9 cellular contexts compared by ENCODE assay signal in genomic region chr2:157592983-157593382, GRCh38. TPM values are rescaled to one million over a fixed set of nuclear protein-coding genes. Genes with fewer than 3 reads are reported as not detected.
DNase-seq lines count a peak whose midpoint lies in the region; ATAC-seq and TF ChIP-seq lines count a peak whose summit lies in the region.
"Had no signal": no experiment of that assay in that cellular context is flagged by ENCODE, and none has a peak within 500 bp of the region (broad histone marks: within the 10 kb centered on the region; RNA-seq: fewer than 3 reads in every experiment).

No MANE protein-coding gene starts in this region.

- H3K27me3 ChIP-seq in upper lobe of right lung = peaks cover 8% of the 10 kb centered on the region
- H3K27me3 ChIP-seq in endodermal cell (ENCODE audit: control insufficient read depth, insufficient read depth, low read length, poor library complexity, severe bottlenecking) = peaks cover 17% of the 10 kb centered on the region

- no peak overlapping the region for H3K4me3 Mint-ChIP-seq in natural killer cell
- no peak overlapping the region for H3K4me3 Mint-ChIP-seq in natural killer cell treated with Interleukin-12 subunit alpha and Interleukin-12 subunit beta and Interleukin-15 and Interleukin-18, amount 100 ng/mL, for 72 hours
- H3K4me3 Mint-ChIP-seq in endodermal cell = no peak overlapping the region

- H3K9me3 ChIP-seq in upper lobe of right lung (no peaks in the 10 kb centered on the region), endodermal cell (ENCODE audit: control insufficient read depth, low read length) (no peaks in the 10 kb centered on the region)

- TF ChIP-seq CTCF in natural killer cell (IDR thresholded peaks at IDR 0.05) (peak; percentile 26), fibroblast of villous mesenchyme (IDR thresholded peaks at IDR 0.05; ENCODE audit: insufficient read depth, low read depth, low read length) (peak; percentile 15), upper lobe of right lung (IDR thresholded peaks at IDR 0.05) (peak; percentile 5), endodermal cell (conservative IDR thresholded peaks at IDR 0.05) (no peak)

- H3K27me3 Mint-ChIP-seq in natural killer cell (ENCODE audit: low read depth in 2 of 2) (peaks cover 27 to 60% of the 10 kb centered on the region in 2 donors), endodermal cell (ENCODE audit: insufficient read depth) (peaks cover 26% of the 10 kb centered on the region)
- H3K27me3 Mint-ChIP-seq in natural killer cell treated with Interleukin-12 subunit alpha and Interleukin-12 subunit beta and Interleukin-15 and Interleukin-18, amount 100 ng/mL, for 72 hours = peaks cover 21 to 24% of the 10 kb centered on the region in 2 donors

- no peaks in the 10 kb centered on the region for H3K36me3 ChIP-seq in upper lobe of right lung
- no peaks in the 10 kb centered on the region for H3K36me3 ChIP-seq in endodermal cell (ENCODE audit: control insufficient read depth, insufficient read depth, low read length)

- H3K9me3 Mint-ChIP-seq in natural killer cell = no peaks in the 10 kb centered on the region
- no peaks in the 10 kb centered on the region for H3K9me3 Mint-ChIP-seq in natural killer cell treated with Interleukin-12 subunit alpha and Interleukin-12 subunit beta and Interleukin-15 and Interleukin-18, amount 100 ng/mL, for 72 hours
- H3K9me3 Mint-ChIP-seq in endodermal cell = no peaks in the 10 kb centered on the region

- peaks cover 0 to 5% of the 10 kb centered on the region in 2 donors for H3K4me1 Mint-ChIP-seq in natural killer cell
- peaks cover 4 to 5% of the 10 kb centered on the region in 2 donors for H3K4me1 Mint-ChIP-seq in natural killer cell treated with Interleukin-12 subunit alpha and Interleukin-12 subunit beta and Interleukin-15 and Interleukin-18, amount 100 ng/mL, for 72 hours (ENCODE audit: low read depth in 2 of 2)
- H3K4me1 Mint-ChIP-seq in endodermal cell = no peaks in the 10 kb centered on the region

- H3K4me3 ChIP-seq in fibroblast of villous mesenchyme (ENCODE audit: low read depth, low read length) (no peak overlapping the region), upper lobe of right lung (no peak overlapping the region), endodermal cell (ENCODE audit: low read length) (no peak overlapping the region)

- DNase-seq in natural killer cell = no peak
- DNase-seq in natural killer cell treated with Interleukin-12 subunit alpha and Interleukin-12 subunit beta and Interleukin-15 and Interleukin-18, amount 100 ng/mL, for 72 hours (ENCODE audit: low spot score) = no peak
- DNase-seq in OCI-M1 (lab: John Stamatoyannopoulos, UW) = peak; percentile 41
- DNase-seq in fibroblast of villous mesenchyme (ENCODE audit: low read depth) = peak; percentile 20
- no peak for DNase-seq in upper lobe of right lung
- no peak for DNase-seq in endodermal cell
- DNase-seq: NCI-H510A treated with DMSO at 0.1 percent for 48 hours had no signal

- no peak overlapping the region for H3K27ac ChIP-seq in upper lobe of right lung
- H3K27ac ChIP-seq in endodermal cell (ENCODE audit: low read depth, low read length) = no peak overlapping the region

- ATAC-seq in natural killer cell (no peak), upper lobe of right lung (no peak), GM19467 (IDR thresholded peaks at IDR 0.05; ENCODE audit: unreplicated experiment) (no peak), GM21786 (IDR thresholded peaks at IDR 0.05; ENCODE audit: unreplicated experiment) (no peak)
- ATAC-seq in natural killer cell treated with Interleukin-12 subunit alpha and Interleukin-12 subunit beta and Interleukin-15 and Interleukin-18, amount 100 ng/mL, for 72 hours = no peak

- H3K4me1 ChIP-seq in upper lobe of right lung (no peaks in the 10 kb centered on the region), endodermal cell (ENCODE audit: control insufficient read depth, insufficient read depth, low read length) (no peaks in the 10 kb centered on the region)

- WGBS in endodermal cell (ENCODE audit: insufficient coverage in 1 of 2, insufficient read length in 1 of 2), 2 experiments = 84 to 95% methylated on average over 2 to 3 of the region's 3 CpGs

- H3K9ac ChIP-seq in endodermal cell (ENCODE audit: extremely low read depth, low read length, poor library complexity, severe bottlenecking) = no peak overlapping the region

- no peak overlapping the region for H3K27ac Mint-ChIP-seq in natural killer cell
- H3K27ac Mint-ChIP-seq in natural killer cell treated with Interleukin-12 subunit alpha and Interleukin-12 subunit beta and Interleukin-15 and Interleukin-18, amount 100 ng/mL, for 72 hours = no peak overlapping the region
- H3K27ac Mint-ChIP-seq in endodermal cell = no peak overlapping the region

- intact Hi-C loops in natural killer cell (cut with micrococcal nuclease) (loop anchor here (1.0 kb wide), 2 partner anchors 96 to 291 kb away; no protein-coding TSS in a partner anchor), upper lobe of right lung (cut with DNase I) (no loop called here)

- no peaks in the 10 kb centered on the region for H3K36me3 Mint-ChIP-seq in natural killer cell
- no peaks in the 10 kb centered on the region for H3K36me3 Mint-ChIP-seq in natural killer cell treated with Interleukin-12 subunit alpha and Interleukin-12 subunit beta and Interleukin-15 and Interleukin-18, amount 100 ng/mL, for 72 hours
- no peaks in the 10 kb centered on the region for H3K36me3 Mint-ChIP-seq in endodermal cell (ENCODE audit: low read depth)

RNA-seq across cellular contexts. Expression of gene ACVR1C, which starts 35.7 kb away (rescaled TPM):
- total RNA-seq in natural killer cell (under 1 TPM; 0.05 to 0.45 (median 0.19) TPM), fibroblast of villous mesenchyme (under 0.01 and 0.43 TPM in 2 replicates), upper lobe of right lung (1.1 TPM), endodermal cell (under 1 TPM; 0.59 to 0.69 TPM)
- 1 to 10 TPM; 1.4 to 1.8 TPM for total RNA-seq in natural killer cell treated with Interleukin-12 subunit alpha and Interleukin-12 subunit beta and Interleukin-15 and Interleukin-18, amount 100 ng/mL, for 72 hours
- 0.50 TPM for polyA plus RNA-seq in endodermal cell (2013, experiment 1 of 2)
- 0.66 TPM for polyA plus RNA-seq in endodermal cell (2013, experiment 2 of 2)

Comparison
In these comparisons a context has a peak if more than half of its experiments do, and no peak if none do; other contexts are left out.
1. DNase-seq: peak in OCI-M1 (single experiment) and fibroblast of villous mesenchyme (single experiment); none in natural killer cell (single experiment), natural killer cell treated with Interleukin-12 subunit alpha and Interleukin-12 subunit beta and Interleukin-15 and Interleukin-18, amount 100 ng/mL, for 72 hours (single experiment), upper lobe of right lung (single experiment) and endodermal cell (single experiment).